In the genomic region with DNA sequence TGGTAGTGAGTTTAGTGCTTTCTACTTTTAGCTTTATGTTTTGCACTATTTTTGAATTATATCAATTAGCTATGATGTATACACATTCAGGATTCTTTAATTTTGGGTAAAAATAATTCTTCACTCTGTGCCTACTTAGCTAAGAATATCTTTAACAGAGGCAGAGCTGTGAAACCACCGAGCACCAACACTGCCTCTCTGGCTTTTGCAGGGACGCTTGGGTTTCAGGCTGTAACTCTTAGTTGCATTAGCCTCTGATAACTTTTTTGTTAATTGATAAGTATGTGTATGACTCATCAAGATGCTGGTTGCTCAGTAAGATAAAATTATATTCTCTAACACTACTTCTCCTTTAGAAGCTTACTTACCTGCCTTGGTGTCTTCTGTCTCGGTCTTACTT, we compare ENCODE assay signal across 19 cellular contexts.
DNase-seq lines count a peak whose midpoint lies in the region; ATAC-seq, FAIRE-seq and TF ChIP-seq lines count a peak whose summit lies in the region.
"Had no signal": no experiment of that assay in that cellular context is flagged by ENCODE, and none has a peak within 500 bp of the region (broad histone marks: within the 10 kb centered on the region; RNA-seq: fewer than 3 reads in every experiment).

No MANE protein-coding gene starts in this region.

- H3K9me3 ChIP-seq in A549 = no peaks in the 10 kb centered on the region
- no peaks in the 10 kb centered on the region for H3K9me3 ChIP-seq in CD8-positive, alpha-beta memory T cell (ENCODE audit: low read length)
- H3K9me3 ChIP-seq: HAP-1 had no signal

- POLR2A ChIA-PET in A549 (lab: Yijun Ruan, JAX) = no interaction called here
- POLR2A ChIA-PET in CD8-positive, alpha-beta memory T cell (lab: Charles Lee) = no interaction called here

- peaks cover 28 to 36% (median 32%) of the 10 kb centered on the region in 3 donors for H3K4me1 Mint-ChIP-seq in CD8-positive, alpha-beta memory T cell
- peaks cover 38 to 44% of the 10 kb centered on the region in 2 donors for H3K4me1 Mint-ChIP-seq in immature natural killer cell
- H3K4me1 Mint-ChIP-seq: B cell had no signal

- peaks cover 0 to 1% of the 10 kb centered on the region in 2 donors for H3K27me3 Mint-ChIP-seq in CD8-positive, alpha-beta memory T cell
- H3K27me3 Mint-ChIP-seq in immature natural killer cell (ENCODE audit: low read depth in 3 of 3) = peaks cover 0 to 6% (median 2%) of the 10 kb centered on the region in 3 donors
- H3K27me3 Mint-ChIP-seq: B cell; CD4-positive, CD25-positive, alpha-beta regulatory T cell had no signal

- H3K27ac ChIP-seq in A549 = no peak overlapping the region
- no peak overlapping the region for H3K27ac ChIP-seq in CD8-positive, alpha-beta memory T cell (ENCODE audit: low read depth, low read length)
- H3K27ac ChIP-seq: BLaER1, C4-2B had no signal

- TF ChIP-seq CTCF in A549 (IDR thresholded peaks at IDR 0.05) = no peak

- no peak for TF ChIP-seq POLR2A in A549 (IDR thresholded peaks at IDR 0.05; ENCODE audit: low read length)

- H3K27me3 ChIP-seq in CD8-positive, alpha-beta memory T cell (ENCODE audit: insufficient read depth, low read length, poor library complexity, severe bottlenecking) = no peaks in the 10 kb centered on the region
- H3K27me3 ChIP-seq: BLaER1 had no signal

- TF ChIP-seq EP300 in A549 (IDR thresholded peaks at IDR 0.05) = no peak

- FAIRE-seq in A549 (lab: Jason Lieb, UNC) = no peak
- FAIRE-seq: G401.6, GM12892, H54 had no signal

- no peak overlapping the region for H3K4me3 ChIP-seq in A549
- H3K4me3 ChIP-seq in CD8-positive, alpha-beta memory T cell (ENCODE audit: low read length) = no peak overlapping the region
- H3K4me3 ChIP-seq: BLaER1, HAP-1 had no signal

- H3K36me3 ChIP-seq in CD8-positive, alpha-beta memory T cell (ENCODE audit: insufficient read depth, low read length) = no peaks in the 10 kb centered on the region
- H3K36me3 ChIP-seq: BLaER1, HAP-1 had no signal

- H3K4me3 Mint-ChIP-seq in CD8-positive, alpha-beta memory T cell = peak overlapping the region in 5 of 7 donors; percentile 0 to 38 (median 8)
- peak overlapping the region; percentile 16 to 71 (median 52) for H3K4me3 Mint-ChIP-seq in immature natural killer cell
- H3K4me3 Mint-ChIP-seq: B cell; CD4-positive, CD25-positive, alpha-beta regulatory T cell; CD8-positive, alpha-beta T cell; HFFc6 had no signal

- 7% methylated on average over 3 of the region's 3 CpGs for WGBS in A549 (ENCODE audit: missing lambda C conversion rate)

- TF ChIP-seq RAD21 in A549 (conservative IDR thresholded peaks at IDR 0.05 in 1 of 2, IDR thresholded peaks at IDR 0.05 in 1 of 2) = no peak

- H3K4me1 ChIP-seq in A549 = no peaks in the 10 kb centered on the region
- H3K4me1 ChIP-seq in CD8-positive, alpha-beta memory T cell (ENCODE audit: insufficient read depth, low read length) = no peaks in the 10 kb centered on the region

- CTCF ChIA-PET in A549 (lab: Yijun Ruan, JAX) = interaction anchor here (0.6 kb wide), 1 partner anchor 12 kb away, joined by 3 read pairs; no protein-coding TSS in a partner anchor
- CTCF ChIA-PET in CD8-positive, alpha-beta memory T cell (lab: Charles Lee) = no interaction called here

- H3K4me2 ChIP-seq in A549 = no peak overlapping the region
- H3K4me2 ChIP-seq: BLaER1 had no signal

- H3K9me3 Mint-ChIP-seq in CD8-positive, alpha-beta memory T cell = peaks cover 0 to 3% (median 0%) of the 10 kb centered on the region in 5 donors
- peaks cover 0 to 4% (median 0%) of the 10 kb centered on the region in 6 donors for H3K9me3 Mint-ChIP-seq in immature natural killer cell
- H3K9me3 Mint-ChIP-seq: CD8-positive, alpha-beta T cell had no signal

- peaks cover 0 to 6% (median 0%) of the 10 kb centered on the region in 3 donors for H3K36me3 Mint-ChIP-seq in CD8-positive, alpha-beta memory T cell
- H3K36me3 Mint-ChIP-seq in immature natural killer cell = peaks cover 0 to 6% (median 4%) of the 10 kb centered on the region in 3 donors
- H3K36me3 Mint-ChIP-seq: CD4-positive, CD25-positive, alpha-beta regulatory T cell; CD8-positive, alpha-beta T cell had no signal

- peak overlapping the region in 1 of 8 donors; percentile 42 for H3K27ac Mint-ChIP-seq in CD8-positive, alpha-beta memory T cell
- H3K27ac Mint-ChIP-seq in immature natural killer cell = peak overlapping the region in 2 of 6 donors; percentile 1 to 14
- H3K27ac Mint-ChIP-seq: B cell; CD4-positive, CD25-positive, alpha-beta regulatory T cell; CD8-positive, alpha-beta T cell; HFFc6 had no signal

- DNase-seq in A549 (ENCODE audit: low read depth in 1 of 2, low spot score in 1 of 2) = no peak
- DNase-seq in CD8-positive, alpha-beta memory T cell = no peak
- peak in 2 of 3 donors; percentile 8 to 17 for DNase-seq in immature natural killer cell
- DNase-seq in OCI-M1 (lab: John Stamatoyannopoulos, UW) = no peak
- DNase-seq in HK-2 (ENCODE audit: unreplicated experiment) = no peak
- DNase-seq in NCI-H345 treated with DMSO at 0.1 percent for 48 hours (lab: John Stamatoyannopoulos, UW; ENCODE audit: unreplicated experiment) = no peak
- DNase-seq: CD4-positive, CD25-positive, alpha-beta regulatory T cell; CD8-positive, alpha-beta T cell; DMS153; DND-41; GOT3; HFFc6 had no signal

- ATAC-seq in A549 = no peak
- ATAC-seq: CD8-positive, alpha-beta T cell had no signal

TF ChIP-seq in A549, 52 proteins besides CTCF, POLR2A, EP300 and RAD21:
- TF ChIP-seq FOSL2 (IDR thresholded peaks at IDR 0.05) (no peak), FOSL2 (CRISPR knock-in tag; IDR thresholded peaks at IDR 0.05) (peak; percentile 22; the same call in 1 of the 2 replicates), MAX (IDR thresholded peaks at IDR 0.05) (no peak)

Comparison
In these comparisons a context has a peak if more than half of its experiments do, and no peak if none do; other contexts are left out.
1. DNase-seq: peak in immature natural killer cell (2 of 3); none in A549 (0 of 2), CD8-positive, alpha-beta memory T cell (0 of 5), OCI-M1 (single experiment), HK-2 (single experiment) and NCI-H345 treated with DMSO at 0.1 percent for 48 hours (single experiment).